Comparison of ENCODE assay signal across 1 cellular context in genomic region chr2:218884519-218884918, GRCh38.
TF ChIP-seq lines count a peak whose summit lies in the region.

No MANE protein-coding gene starts in this region.

TF ChIP-seq in HepG2, 621 proteins besides CTCF, POLR2A, EP300 and RAD21:
- TF ChIP-seq GABPA (IDR thresholded peaks at IDR 0.05; ENCODE audit: low read depth, low read length) (no peak), GABPA (CRISPR knock-in tag; IDR thresholded peaks at IDR 0.05; ENCODE audit: low read depth) (no peak), ZNF232 (CRISPR knock-in tag; IDR thresholded peaks at IDR 0.05; ENCODE audit: borderline replicate concordance) (no peak), ZNF234 (CRISPR knock-in tag; conservative IDR thresholded peaks at IDR 0.05) (no peak), HCFC1 (IDR thresholded peaks at IDR 0.05; ENCODE audit: low read depth, low read length) (no peak), NR2C2 (CRISPR knock-in tag; IDR thresholded peaks at IDR 0.05; ENCODE audit: borderline replicate concordance) (no peak), ZNF317 (CRISPR knock-in tag; IDR thresholded peaks at IDR 0.05) (no peak), ZBTB7B (CRISPR knock-in tag; IDR thresholded peaks at IDR 0.05) (no peak), ATF4 (CRISPR knock-in tag; IDR thresholded peaks at IDR 0.05) (no peak), CAMTA2 (CRISPR knock-in tag; IDR thresholded peaks at IDR 0.05; ENCODE audit: borderline replicate concordance) (no peak), ZNF550 (CRISPR knock-in tag; IDR thresholded peaks at IDR 0.05; ENCODE audit: borderline replicate concordance) (no peak), NR2F6 (IDR thresholded peaks at IDR 0.05) (no peak), NR2F6 (CRISPR knock-in tag; IDR thresholded peaks at IDR 0.05) (no peak)
